Comparison of ENCODE assay signal across 1 cellular context in genomic region chr20:50186987-50187402, GRCh38.
TF ChIP-seq lines count a peak whose summit lies in the region.

No MANE protein-coding gene starts in this region.

TF ChIP-seq in GM23338, 12 proteins besides CTCF, POLR2A, EP300 and RAD21 (continued from another document):
- TF ChIP-seq, protein P1, sequence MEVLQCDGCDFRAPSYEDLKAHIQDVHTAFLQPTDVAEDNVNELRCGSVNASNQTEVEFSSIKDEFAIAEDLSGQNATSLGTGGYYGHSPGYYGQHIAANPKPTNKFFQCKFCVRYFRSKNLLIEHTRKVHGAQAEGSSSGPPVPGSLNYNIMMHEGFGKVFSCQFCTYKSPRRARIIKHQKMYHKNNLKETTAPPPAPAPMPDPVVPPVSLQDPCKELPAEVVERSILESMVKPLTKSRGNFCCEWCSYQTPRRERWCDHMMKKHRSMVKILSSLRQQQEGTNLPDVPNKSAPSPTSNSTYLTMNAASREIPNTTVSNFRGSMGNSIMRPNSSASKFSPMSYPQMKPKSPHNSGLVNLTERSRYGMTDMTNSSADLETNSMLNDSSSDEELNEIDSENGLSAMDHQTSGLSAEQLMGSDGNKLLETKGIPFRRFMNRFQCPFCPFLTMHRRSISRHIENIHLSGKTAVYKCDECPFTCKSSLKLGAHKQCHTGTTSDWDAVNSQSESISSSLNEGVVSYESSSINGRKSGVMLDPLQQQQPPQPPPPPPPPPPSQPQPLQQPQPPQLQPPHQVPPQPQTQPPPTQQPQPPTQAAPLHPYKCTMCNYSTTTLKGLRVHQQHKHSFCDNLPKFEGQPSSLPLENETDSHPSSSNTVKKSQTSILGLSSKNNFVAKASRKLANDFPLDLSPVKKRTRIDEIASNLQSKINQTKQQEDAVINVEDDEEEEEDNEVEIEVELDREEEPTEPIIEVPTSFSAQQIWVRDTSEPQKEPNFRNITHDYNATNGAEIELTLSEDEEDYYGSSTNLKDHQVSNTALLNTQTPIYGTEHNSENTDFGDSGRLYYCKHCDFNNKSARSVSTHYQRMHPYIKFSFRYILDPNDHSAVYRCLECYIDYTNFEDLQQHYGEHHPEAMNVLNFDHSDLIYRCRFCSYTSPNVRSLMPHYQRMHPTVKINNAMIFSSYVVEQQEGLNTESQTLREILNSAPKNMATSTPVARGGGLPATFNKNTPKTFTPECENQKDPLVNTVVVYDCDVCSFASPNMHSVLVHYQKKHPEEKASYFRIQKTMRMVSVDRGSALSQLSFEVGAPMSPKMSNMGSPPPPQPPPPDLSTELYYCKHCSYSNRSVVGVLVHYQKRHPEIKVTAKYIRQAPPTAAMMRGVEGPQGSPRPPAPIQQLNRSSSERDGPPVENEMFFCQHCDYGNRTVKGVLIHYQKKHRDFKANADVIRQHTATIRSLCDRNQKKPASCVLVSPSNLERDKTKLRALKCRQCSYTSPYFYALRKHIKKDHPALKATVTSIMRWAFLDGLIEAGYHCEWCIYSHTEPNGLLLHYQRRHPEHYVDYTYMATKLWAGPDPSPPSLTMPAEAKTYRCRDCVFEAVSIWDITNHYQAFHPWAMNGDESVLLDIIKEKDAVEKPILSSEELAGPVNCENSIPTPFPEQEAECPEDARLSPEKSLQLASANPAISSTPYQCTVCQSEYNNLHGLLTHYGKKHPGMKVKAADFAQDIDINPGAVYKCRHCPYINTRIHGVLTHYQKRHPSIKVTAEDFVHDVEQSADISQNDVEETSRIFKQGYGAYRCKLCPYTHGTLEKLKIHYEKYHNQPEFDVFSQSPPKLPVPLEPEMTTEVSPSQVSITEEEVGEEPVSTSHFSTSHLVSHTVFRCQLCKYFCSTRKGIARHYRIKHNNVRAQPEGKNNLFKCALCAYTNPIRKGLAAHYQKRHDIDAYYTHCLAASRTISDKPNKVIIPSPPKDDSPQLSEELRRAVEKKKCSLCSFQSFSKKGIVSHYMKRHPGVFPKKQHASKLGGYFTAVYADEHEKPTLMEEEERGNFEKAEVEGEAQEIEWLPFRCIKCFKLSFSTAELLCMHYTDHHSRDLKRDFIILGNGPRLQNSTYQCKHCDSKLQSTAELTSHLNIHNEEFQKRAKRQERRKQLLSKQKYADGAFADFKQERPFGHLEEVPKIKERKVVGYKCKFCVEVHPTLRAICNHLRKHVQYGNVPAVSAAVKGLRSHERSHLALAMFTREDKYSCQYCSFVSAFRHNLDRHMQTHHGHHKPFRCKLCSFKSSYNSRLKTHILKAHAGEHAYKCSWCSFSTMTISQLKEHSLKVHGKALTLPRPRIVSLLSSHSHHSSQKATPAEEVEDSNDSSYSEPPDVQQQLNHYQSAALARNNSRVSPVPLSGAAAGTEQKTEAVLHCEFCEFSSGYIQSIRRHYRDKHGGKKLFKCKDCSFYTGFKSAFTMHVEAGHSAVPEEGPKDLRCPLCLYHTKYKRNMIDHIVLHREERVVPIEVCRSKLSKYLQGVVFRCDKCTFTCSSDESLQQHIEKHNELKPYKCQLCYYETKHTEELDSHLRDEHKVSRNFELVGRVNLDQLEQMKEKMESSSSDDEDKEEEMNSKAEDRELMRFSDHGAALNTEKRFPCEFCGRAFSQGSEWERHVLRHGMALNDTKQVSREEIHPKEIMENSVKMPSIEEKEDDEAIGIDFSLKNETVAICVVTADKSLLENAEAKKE (CRISPR knock-in tag; IDR thresholded peaks at IDR 0.05) = no peak
- TF ChIP-seq NANOG (IDR thresholded peaks at IDR 0.05; ENCODE audit: borderline replicate concordance) (no peak), ZNF114 (CRISPR knock-in tag; IDR thresholded peaks at IDR 0.05) (no peak)
